In the genomic region with DNA sequence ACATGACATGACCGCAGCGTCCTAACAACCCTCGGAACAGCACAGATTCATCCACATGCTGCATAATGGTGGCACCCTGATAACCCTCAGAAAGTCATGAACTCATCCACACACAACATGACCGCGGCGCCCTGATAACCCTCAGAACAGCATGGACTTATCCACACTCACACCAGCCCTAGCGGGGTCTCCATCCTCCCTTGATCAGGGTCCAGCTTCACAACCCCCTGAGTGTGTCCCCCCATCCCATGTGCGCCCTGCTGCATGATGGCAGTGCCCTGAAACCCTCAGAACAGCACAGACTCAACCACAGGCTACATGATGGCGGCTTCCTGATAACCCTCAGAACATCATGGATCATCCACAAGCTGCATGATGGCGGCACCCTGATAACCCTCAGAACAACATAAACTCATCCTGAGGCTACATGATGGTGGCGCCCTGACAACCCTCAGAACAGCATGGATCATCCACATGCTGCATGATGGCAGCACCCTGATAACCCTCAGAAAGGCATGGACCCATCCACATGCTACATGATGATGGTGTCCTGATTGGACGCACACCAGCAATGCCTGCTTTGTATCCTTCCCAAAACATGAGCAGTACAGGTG, we compare ENCODE assay signal across 15 cellular contexts. TPM values are rescaled to one million over a fixed set of nuclear protein-coding genes. Genes with fewer than 3 reads are reported as not detected.
"Had no signal": no experiment of that assay in that cellular context is flagged by ENCODE, and none has a peak within 500 bp of the region (broad histone marks: within the 10 kb centered on the region; RNA-seq: fewer than 3 reads in every experiment).

No MANE protein-coding gene starts in this region.

- H3K36me3 ChIP-seq: esophagus squamous epithelium, prostate gland, thoracic aorta had no signal

- H3K4me1 ChIP-seq: esophagus squamous epithelium, prostate gland had no signal

- H3K9me3 ChIP-seq: esophagus squamous epithelium, prostate gland, thoracic aorta had no signal

- ATAC-seq: activated T-cell treated with anti-CD3 and anti-CD28 coated beads, Interleukin-2, amount 50 U/mL, for 72 hours; sciatic nerve; stimulated activated memory B cell treated with anti-CD40 and anti-IgM and Interleukin-4, amounts not matched to agents 10 μg/mL and 1 μg/mL and 100 μg/mL, for 72 hours had no signal

- DNase-seq: activated CD4-positive, alpha-beta T cell treated with anti-CD3 and anti-CD28 coated beads for 1 hour; activated CD8-positive, alpha-beta memory T cell treated with anti-CD3 and anti-CD28 coated beads for 24 hours; activated CD8-positive, alpha-beta memory T cell treated with anti-CD3 and anti-CD28 coated beads, Interleukin-2, amount 50 U/mL, for 48 hours; activated gamma-delta T cell; activated T-cell treated with anti-CD3 and anti-CD28 coated beads, Interleukin-2, amount 50 U/mL, for 72 hours; cerebellar nuclear complex; effector CD8-positive, alpha-beta T cell; esophagus squamous epithelium; stimulated activated CD4-positive, alpha-beta T cell treated with anti-CD3 and anti-CD28 coated beads, Interleukin-4, amount 100 ng/mL, for 4 hours had no signal

- H3K4me3 ChIP-seq: esophagus squamous epithelium, lung, prostate gland, thoracic aorta had no signal

- H3K27ac ChIP-seq: esophagus squamous epithelium, prostate gland, thoracic aorta had no signal

RNA-seq across cellular contexts. Expression of a gene that starts 28.3 kb away (rescaled TPM):
- total RNA-seq: activated T-cell treated with anti-CD3 and anti-CD28 coated beads, Interleukin-2, amount 50 U/mL, for 72 hours; bronchial epithelial cell; sciatic nerve had no signal
